ENCODE assay signal across 1 cellular context in the genomic region with DNA sequence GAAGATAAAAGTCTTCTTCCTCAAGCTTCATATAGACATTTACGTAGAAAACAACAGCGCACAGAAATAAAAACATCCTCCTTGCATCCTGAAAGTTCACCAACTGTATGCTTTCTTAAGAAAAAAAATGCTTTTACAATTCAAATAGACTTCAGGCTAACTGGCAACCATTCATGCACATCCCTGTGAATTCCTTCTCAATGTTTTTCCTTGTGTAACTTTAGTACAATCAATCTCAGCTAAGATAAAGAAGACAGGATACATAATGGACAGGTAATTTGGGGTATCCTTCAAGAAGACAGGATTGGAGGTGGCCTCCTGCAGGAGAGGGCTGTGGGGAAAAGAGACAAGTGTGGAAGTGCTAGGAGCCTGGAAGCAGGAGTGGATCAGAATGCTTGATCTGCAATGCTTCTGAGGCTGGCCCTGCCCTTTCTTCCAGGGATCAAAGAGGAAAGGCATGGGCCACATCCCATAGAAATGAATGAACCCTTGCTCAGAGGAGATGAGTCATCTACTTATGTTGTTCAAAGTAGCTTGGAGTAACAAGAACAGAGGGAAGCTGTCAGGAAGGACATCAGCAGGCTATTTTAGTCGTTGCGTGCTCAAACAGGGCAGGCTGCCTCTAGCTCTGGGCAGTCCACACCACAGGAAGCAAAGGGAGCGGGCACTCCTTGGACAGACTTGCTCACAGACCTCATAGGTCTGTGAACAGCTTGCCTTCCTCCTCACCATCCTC.
TF ChIP-seq lines count a peak whose summit lies in the region.

No MANE protein-coding gene starts in this region.

TF ChIP-seq in SK-N-SH, 30 proteins besides CTCF, POLR2A, EP300 and RAD21 (continued from another document):
- TF ChIP-seq, protein P1, sequence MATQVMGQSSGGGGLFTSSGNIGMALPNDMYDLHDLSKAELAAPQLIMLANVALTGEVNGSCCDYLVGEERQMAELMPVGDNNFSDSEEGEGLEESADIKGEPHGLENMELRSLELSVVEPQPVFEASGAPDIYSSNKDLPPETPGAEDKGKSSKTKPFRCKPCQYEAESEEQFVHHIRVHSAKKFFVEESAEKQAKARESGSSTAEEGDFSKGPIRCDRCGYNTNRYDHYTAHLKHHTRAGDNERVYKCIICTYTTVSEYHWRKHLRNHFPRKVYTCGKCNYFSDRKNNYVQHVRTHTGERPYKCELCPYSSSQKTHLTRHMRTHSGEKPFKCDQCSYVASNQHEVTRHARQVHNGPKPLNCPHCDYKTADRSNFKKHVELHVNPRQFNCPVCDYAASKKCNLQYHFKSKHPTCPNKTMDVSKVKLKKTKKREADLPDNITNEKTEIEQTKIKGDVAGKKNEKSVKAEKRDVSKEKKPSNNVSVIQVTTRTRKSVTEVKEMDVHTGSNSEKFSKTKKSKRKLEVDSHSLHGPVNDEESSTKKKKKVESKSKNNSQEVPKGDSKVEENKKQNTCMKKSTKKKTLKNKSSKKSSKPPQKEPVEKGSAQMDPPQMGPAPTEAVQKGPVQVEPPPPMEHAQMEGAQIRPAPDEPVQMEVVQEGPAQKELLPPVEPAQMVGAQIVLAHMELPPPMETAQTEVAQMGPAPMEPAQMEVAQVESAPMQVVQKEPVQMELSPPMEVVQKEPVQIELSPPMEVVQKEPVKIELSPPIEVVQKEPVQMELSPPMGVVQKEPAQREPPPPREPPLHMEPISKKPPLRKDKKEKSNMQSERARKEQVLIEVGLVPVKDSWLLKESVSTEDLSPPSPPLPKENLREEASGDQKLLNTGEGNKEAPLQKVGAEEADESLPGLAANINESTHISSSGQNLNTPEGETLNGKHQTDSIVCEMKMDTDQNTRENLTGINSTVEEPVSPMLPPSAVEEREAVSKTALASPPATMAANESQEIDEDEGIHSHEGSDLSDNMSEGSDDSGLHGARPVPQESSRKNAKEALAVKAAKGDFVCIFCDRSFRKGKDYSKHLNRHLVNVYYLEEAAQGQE (IDR thresholded peaks at IDR 0.05; ENCODE audit: low read depth, low read length) = no peak
- no peak for TF ChIP-seq NFIC (IDR thresholded peaks at IDR 0.05; ENCODE audit: borderline replicate concordance)
- no peak for TF ChIP-seq CHD2 (IDR thresholded peaks at IDR 0.05; ENCODE audit: low read length, partially characterized antibody)
- TF ChIP-seq GABPA (IDR thresholded peaks at IDR 0.05; ENCODE audit: low read depth) = no peak
- peak; percentile 89 for TF ChIP-seq FOSL2 (IDR thresholded peaks at IDR 0.05; ENCODE audit: borderline replicate concordance, low read depth)
- peak; percentile 86 for TF ChIP-seq MEF2A (IDR thresholded peaks at IDR 0.05; ENCODE audit: borderline replicate concordance, low read depth)
- TF ChIP-seq NRF1 (IDR thresholded peaks at IDR 0.05; ENCODE audit: low read depth, low read length) = no peak
- peak; percentile 58; the same call in 1 of the 2 replicates for TF ChIP-seq TCF12 (IDR thresholded peaks at IDR 0.05)
- TF ChIP-seq SIN3A (IDR thresholded peaks at IDR 0.05; ENCODE audit: borderline replicate concordance, low read depth, low read length) = 0 out of 2 replicates have a peak, but pooled peaks have one; percentile 47
- TF ChIP-seq SMC3 (IDR thresholded peaks at IDR 0.05; ENCODE audit: low read depth, low read length) = no peak
- no peak for TF ChIP-seq TAF1 (IDR thresholded peaks at IDR 0.05; ENCODE audit: borderline replicate concordance, low read depth, low read length)
- TF ChIP-seq POLR2AphosphoS5 (IDR thresholded peaks at IDR 0.05; ENCODE audit: low read depth, low read length) = peak; percentile 46; the same call in 1 of the 2 replicates
- no peak for TF ChIP-seq GATA2 (CRISPR knock-in tag; IDR thresholded peaks at IDR 0.05)
- TF ChIP-seq, protein P2, sequence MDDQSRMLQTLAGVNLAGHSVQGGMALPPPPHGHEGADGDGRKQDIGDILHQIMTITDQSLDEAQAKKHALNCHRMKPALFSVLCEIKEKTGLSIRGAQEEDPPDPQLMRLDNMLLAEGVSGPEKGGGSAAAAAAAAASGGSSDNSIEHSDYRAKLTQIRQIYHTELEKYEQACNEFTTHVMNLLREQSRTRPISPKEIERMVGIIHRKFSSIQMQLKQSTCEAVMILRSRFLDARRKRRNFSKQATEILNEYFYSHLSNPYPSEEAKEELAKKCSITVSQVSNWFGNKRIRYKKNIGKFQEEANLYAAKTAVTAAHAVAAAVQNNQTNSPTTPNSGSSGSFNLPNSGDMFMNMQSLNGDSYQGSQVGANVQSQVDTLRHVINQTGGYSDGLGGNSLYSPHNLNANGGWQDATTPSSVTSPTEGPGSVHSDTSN (IDR thresholded peaks at IDR 0.05) = peak; percentile 76
- TF ChIP-seq TEAD4 (IDR thresholded peaks at IDR 0.05; ENCODE audit: borderline replicate concordance, insufficient read depth) = no peak
